1 cellular context compared by ENCODE assay signal in the genomic region with DNA sequence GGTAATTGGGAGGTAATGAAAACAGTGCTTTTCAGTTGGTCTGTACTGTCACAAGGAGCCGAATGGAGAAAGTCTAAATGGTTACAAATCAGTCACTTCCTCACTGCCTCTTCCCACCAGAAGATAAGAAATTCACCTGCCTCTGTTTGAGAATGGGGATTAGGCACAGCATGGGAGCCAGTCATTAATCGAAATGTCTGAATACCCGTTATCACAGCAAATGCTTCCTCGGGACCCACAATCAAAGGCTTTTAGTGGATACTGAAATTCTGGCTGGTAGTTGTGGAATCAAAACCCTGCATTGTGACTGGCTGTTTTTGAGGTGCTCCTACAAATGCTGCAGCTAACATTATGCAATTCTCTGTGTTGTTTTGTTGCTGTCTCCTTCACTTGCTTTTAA.
TF ChIP-seq lines count a peak whose summit lies in the region.

No MANE protein-coding gene starts in this region.

TF ChIP-seq in GM23338, 12 proteins besides CTCF, POLR2A, EP300 and RAD21 (continued from another document):
- TF ChIP-seq ZNF331 (CRISPR knock-in tag; IDR thresholded peaks at IDR 0.05; ENCODE audit: low read depth) (no peak), EZH2 (IDR thresholded peaks at IDR 0.05; ENCODE audit: low read depth, unreplicated experiment) (no peak), CREB1 (CRISPR knock-in tag; IDR thresholded peaks at IDR 0.05; ENCODE audit: low read depth) (no peak), ZNF114 (CRISPR knock-in tag; IDR thresholded peaks at IDR 0.05) (no peak), JUNB (IDR thresholded peaks at IDR 0.05; ENCODE audit: unreplicated experiment) (no peak)
- TF ChIP-seq, protein P1, sequence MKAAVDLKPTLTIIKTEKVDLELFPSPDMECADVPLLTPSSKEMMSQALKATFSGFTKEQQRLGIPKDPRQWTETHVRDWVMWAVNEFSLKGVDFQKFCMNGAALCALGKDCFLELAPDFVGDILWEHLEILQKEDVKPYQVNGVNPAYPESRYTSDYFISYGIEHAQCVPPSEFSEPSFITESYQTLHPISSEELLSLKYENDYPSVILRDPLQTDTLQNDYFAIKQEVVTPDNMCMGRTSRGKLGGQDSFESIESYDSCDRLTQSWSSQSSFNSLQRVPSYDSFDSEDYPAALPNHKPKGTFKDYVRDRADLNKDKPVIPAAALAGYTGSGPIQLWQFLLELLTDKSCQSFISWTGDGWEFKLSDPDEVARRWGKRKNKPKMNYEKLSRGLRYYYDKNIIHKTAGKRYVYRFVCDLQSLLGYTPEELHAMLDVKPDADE (IDR thresholded peaks at IDR 0.05), result no peak
- TF ChIP-seq, protein P2, sequence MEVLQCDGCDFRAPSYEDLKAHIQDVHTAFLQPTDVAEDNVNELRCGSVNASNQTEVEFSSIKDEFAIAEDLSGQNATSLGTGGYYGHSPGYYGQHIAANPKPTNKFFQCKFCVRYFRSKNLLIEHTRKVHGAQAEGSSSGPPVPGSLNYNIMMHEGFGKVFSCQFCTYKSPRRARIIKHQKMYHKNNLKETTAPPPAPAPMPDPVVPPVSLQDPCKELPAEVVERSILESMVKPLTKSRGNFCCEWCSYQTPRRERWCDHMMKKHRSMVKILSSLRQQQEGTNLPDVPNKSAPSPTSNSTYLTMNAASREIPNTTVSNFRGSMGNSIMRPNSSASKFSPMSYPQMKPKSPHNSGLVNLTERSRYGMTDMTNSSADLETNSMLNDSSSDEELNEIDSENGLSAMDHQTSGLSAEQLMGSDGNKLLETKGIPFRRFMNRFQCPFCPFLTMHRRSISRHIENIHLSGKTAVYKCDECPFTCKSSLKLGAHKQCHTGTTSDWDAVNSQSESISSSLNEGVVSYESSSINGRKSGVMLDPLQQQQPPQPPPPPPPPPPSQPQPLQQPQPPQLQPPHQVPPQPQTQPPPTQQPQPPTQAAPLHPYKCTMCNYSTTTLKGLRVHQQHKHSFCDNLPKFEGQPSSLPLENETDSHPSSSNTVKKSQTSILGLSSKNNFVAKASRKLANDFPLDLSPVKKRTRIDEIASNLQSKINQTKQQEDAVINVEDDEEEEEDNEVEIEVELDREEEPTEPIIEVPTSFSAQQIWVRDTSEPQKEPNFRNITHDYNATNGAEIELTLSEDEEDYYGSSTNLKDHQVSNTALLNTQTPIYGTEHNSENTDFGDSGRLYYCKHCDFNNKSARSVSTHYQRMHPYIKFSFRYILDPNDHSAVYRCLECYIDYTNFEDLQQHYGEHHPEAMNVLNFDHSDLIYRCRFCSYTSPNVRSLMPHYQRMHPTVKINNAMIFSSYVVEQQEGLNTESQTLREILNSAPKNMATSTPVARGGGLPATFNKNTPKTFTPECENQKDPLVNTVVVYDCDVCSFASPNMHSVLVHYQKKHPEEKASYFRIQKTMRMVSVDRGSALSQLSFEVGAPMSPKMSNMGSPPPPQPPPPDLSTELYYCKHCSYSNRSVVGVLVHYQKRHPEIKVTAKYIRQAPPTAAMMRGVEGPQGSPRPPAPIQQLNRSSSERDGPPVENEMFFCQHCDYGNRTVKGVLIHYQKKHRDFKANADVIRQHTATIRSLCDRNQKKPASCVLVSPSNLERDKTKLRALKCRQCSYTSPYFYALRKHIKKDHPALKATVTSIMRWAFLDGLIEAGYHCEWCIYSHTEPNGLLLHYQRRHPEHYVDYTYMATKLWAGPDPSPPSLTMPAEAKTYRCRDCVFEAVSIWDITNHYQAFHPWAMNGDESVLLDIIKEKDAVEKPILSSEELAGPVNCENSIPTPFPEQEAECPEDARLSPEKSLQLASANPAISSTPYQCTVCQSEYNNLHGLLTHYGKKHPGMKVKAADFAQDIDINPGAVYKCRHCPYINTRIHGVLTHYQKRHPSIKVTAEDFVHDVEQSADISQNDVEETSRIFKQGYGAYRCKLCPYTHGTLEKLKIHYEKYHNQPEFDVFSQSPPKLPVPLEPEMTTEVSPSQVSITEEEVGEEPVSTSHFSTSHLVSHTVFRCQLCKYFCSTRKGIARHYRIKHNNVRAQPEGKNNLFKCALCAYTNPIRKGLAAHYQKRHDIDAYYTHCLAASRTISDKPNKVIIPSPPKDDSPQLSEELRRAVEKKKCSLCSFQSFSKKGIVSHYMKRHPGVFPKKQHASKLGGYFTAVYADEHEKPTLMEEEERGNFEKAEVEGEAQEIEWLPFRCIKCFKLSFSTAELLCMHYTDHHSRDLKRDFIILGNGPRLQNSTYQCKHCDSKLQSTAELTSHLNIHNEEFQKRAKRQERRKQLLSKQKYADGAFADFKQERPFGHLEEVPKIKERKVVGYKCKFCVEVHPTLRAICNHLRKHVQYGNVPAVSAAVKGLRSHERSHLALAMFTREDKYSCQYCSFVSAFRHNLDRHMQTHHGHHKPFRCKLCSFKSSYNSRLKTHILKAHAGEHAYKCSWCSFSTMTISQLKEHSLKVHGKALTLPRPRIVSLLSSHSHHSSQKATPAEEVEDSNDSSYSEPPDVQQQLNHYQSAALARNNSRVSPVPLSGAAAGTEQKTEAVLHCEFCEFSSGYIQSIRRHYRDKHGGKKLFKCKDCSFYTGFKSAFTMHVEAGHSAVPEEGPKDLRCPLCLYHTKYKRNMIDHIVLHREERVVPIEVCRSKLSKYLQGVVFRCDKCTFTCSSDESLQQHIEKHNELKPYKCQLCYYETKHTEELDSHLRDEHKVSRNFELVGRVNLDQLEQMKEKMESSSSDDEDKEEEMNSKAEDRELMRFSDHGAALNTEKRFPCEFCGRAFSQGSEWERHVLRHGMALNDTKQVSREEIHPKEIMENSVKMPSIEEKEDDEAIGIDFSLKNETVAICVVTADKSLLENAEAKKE (CRISPR knock-in tag; IDR thresholded peaks at IDR 0.05), result no peak
TF ChIP-seq in GM23338: peak in this region for 0.
